Comparison of ENCODE assay signal across 14 cellular contexts in the genomic region with DNA sequence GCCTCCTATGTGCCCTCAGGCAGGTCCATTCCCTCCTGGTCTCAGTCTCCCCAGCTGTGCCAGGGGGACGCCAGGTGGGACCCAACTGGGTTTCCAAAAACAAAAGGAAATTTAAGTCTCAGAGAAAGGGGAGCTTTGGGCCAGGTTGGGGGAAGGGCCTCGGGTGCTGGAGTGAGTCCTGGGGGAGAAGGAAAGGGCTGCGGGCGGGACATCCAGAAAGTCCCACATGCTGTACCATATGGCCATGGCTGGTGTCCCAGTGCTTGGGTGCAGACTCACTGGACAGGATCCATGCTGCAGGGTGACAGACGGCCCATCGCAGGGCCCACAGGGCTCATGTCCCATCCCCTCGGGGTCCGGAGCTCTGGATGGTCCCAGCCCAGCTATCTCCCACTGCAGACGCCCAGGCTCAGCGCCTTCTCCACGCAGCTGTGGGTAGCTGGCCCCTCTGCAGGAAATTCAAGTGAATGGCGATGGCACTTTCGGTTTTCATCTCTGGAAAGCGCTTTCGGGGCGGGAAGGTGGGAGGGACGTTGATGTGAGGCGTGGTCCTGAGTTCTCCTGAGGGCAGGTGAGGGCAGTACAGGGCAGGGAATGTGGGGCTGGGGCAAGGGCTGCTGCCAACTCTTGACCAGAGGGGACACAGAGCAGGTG. TPM values are rescaled to one million over a fixed set of nuclear protein-coding genes. Genes with fewer than 3 reads are reported as not detected.
"Had no signal": no experiment of that assay in that cellular context is flagged by ENCODE, and none has a peak within 500 bp of the region (broad histone marks: within the 10 kb centered on the region; RNA-seq: fewer than 3 reads in every experiment).

No MANE protein-coding gene starts in this region.

RNA-seq across cellular contexts. Expression of gene AQP12A, which starts 1.1 kb away (rescaled TPM):
- total RNA-seq: activated T-helper 1 cell treated with anti-CD3 and anti-CD28 coated beads, Interleukin-12 subunit alpha, Interleukin-12 subunit beta, Interleukin-2, Interleukin-4 antibody, amounts not matched to agents 30 ng/mL and 10 ng/mL and 1 ng/mL, durations not matched to agents 14 hours and 24 hours and 36 hours; astrocyte; cardiac muscle cell; foreskin keratinocyte; liver; mesenteric fat pad; omental fat pad; pulmonary artery endothelial cell; right lobe of liver; SK-MEL-5; stomach; testis; ureter had no signal
- polyA plus RNA-seq: cardiac muscle cell, foreskin keratinocyte, liver, neural cell, stomach had no signal

RNA-seq across cellular contexts. Expression of gene AQP12B, which starts 7.9 kb away (rescaled TPM):
- total RNA-seq: activated T-helper 1 cell treated with anti-CD3 and anti-CD28 coated beads, Interleukin-12 subunit alpha, Interleukin-12 subunit beta, Interleukin-2, Interleukin-4 antibody, amounts not matched to agents 30 ng/mL and 10 ng/mL and 1 ng/mL, durations not matched to agents 14 hours and 24 hours and 36 hours; astrocyte; cardiac muscle cell; foreskin keratinocyte; liver; mesenteric fat pad; omental fat pad; pulmonary artery endothelial cell; right lobe of liver; SK-MEL-5; testis; ureter had no signal
- polyA plus RNA-seq: cardiac muscle cell, foreskin keratinocyte, liver, neural cell had no signal
